19 cellular contexts compared by ENCODE assay signal in genomic region chr12:67624355-67624754, GRCh38. TPM values are rescaled to one million over a fixed set of nuclear protein-coding genes. Genes with fewer than 3 reads are reported as not detected.
DNase-seq lines count a peak whose midpoint lies in the region; ATAC-seq and TF ChIP-seq lines count a peak whose summit lies in the region.
"Had no signal": no experiment of that assay in that cellular context is flagged by ENCODE, and none has a peak within 500 bp of the region (broad histone marks: within the 10 kb centered on the region; RNA-seq: fewer than 3 reads in every experiment).

No MANE protein-coding gene starts in this region.

- DNase-seq in GM23338 (ENCODE audit: low spot score) (peak; percentile 35), OCI-LY7 (ENCODE audit: low spot score) (no peak), foreskin keratinocyte (no peak), epidermal melanocyte (ENCODE audit: insufficient read length, low spot score) (no peak), NCI-H187 treated with DMSO at 0.1 percent for 48 hours (lab: John Stamatoyannopoulos, UW) (no peak), globus pallidus (ENCODE audit: low spot score) (no peak)
- DNase-seq: C1 segment of cervical spinal cord, GM23248, KG1, MV-4-11, NCI-H1417, NCI-H1930, NCI-H2171 treated with DMSO at 0.1 percent for 48 hours, NCI-H446 treated with DMSO at 0.1 percent for 48 hours, NCI-H69 had no signal

- H3K4me3 ChIP-seq in GM23338, result no peak overlapping the region
- no peak overlapping the region for H3K4me3 ChIP-seq in OCI-LY7 (ENCODE audit: low read depth, low read length, poor library complexity, severe bottlenecking)
- H3K4me3 ChIP-seq: GM23248, SJSA1 had no signal

- H4K20me1 ChIP-seq in GM23338 (replicated peaks; ENCODE audit: insufficient read depth) (no peaks in the 10 kb centered on the region), OCI-LY7 (ENCODE audit: insufficient read depth, low read length) (no peaks in the 10 kb centered on the region)

- TF ChIP-seq CTCF in 22Rv1 (IDR thresholded peaks at IDR 0.05) (0 out of 2 replicates have a peak, but pooled peaks have one; percentile 9), GM23338 (conservative IDR thresholded peaks at IDR 0.05; ENCODE audit: low read depth in 2 of 2) (peak; percentile 43 to 74), OCI-LY7 (conservative IDR thresholded peaks at IDR 0.05; ENCODE audit: low read length) (peak; percentile 28; the same call in 1 of the 2 replicates), foreskin keratinocyte (conservative IDR thresholded peaks at IDR 0.05) (peak; percentile 18)

- H3K79me2 ChIP-seq in GM23338 (replicated peaks; ENCODE audit: insufficient read depth) (no peaks in the 10 kb centered on the region), OCI-LY7 (ENCODE audit: insufficient read depth, low read depth, low read length) (no peaks in the 10 kb centered on the region)

- no peaks in the 10 kb centered on the region for H3K9me3 ChIP-seq in OCI-LY7 (ENCODE audit: low read length)
- H3K9me3 ChIP-seq: SJSA1 had no signal

- ATAC-seq in GM23338 (no peak; the same call in 2 of the 3 replicates), foreskin keratinocyte (no peak), HG02973 (IDR thresholded peaks at IDR 0.05; ENCODE audit: unreplicated experiment) (no peak)

- H3K36me3 ChIP-seq in GM23338 (ENCODE audit: insufficient read depth) (no peaks in the 10 kb centered on the region), OCI-LY7 (ENCODE audit: insufficient read depth, low read length) (no peaks in the 10 kb centered on the region)
- H3K36me3 ChIP-seq: SJSA1 had no signal

- H3K4me1 Mint-ChIP-seq in GM23338, result peaks cover 10% of the 10 kb centered on the region

- no peaks in the 10 kb centered on the region for H3K36me3 Mint-ChIP-seq in GM23338 (ENCODE audit: low read depth)

- H3K4me1 ChIP-seq in GM23338 (ENCODE audit: insufficient read depth), result no peaks in the 10 kb centered on the region
- no peaks in the 10 kb centered on the region for H3K4me1 ChIP-seq in OCI-LY7 (ENCODE audit: insufficient read depth, low read length, poor library complexity, severe bottlenecking)
- H3K4me1 ChIP-seq in foreskin keratinocyte, result no peaks in the 10 kb centered on the region

- no peak overlapping the region for H3K4me3 Mint-ChIP-seq in GM23338
- H3K4me3 Mint-ChIP-seq: T-helper 1 cell treated with Interleukin-12 subunit alpha and Interleukin-12 subunit beta and Interleukin-4 antibody, amounts not matched to agents 30 μg/mL and 1 μg/mL, for 36 hours had no signal

- intact Hi-C loops in OCI-LY7 (cut with micrococcal nuclease; ENCODE audit: unreplicated experiment), result no loop called here

- no peaks in the 10 kb centered on the region for H3K27me3 ChIP-seq in GM23338 (ENCODE audit: insufficient read depth)
- H3K27me3 ChIP-seq in foreskin keratinocyte, result peaks cover 2% of the 10 kb centered on the region
- H3K27me3 ChIP-seq: SJSA1 had no signal

- H3K27ac ChIP-seq in 22Rv1 (no peak overlapping the region), GM23338 (ENCODE audit: low read depth) (no peak overlapping the region), OCI-LY7 (ENCODE audit: low read depth, low read length, poor library complexity, severe bottlenecking) (no peak overlapping the region), foreskin keratinocyte (no peak overlapping the region)
- H3K27ac ChIP-seq: GM23248, SJSA1 had no signal

- H3K27me3 Mint-ChIP-seq in GM23338 (ENCODE audit: insufficient read depth, low read depth, poor library complexity), result peaks cover under 1% of the 10 kb centered on the region

- H3K27ac Mint-ChIP-seq in GM23338, result no peak overlapping the region
- H3K27ac Mint-ChIP-seq: T-helper 1 cell treated with Interleukin-12 subunit alpha and Interleukin-12 subunit beta and Interleukin-4 antibody, amounts not matched to agents 30 μg/mL and 1 μg/mL, for 36 hours had no signal

- BruUV-seq in OCI-LY7 (replicated peaks; lab: Mats Ljungman, UMichigan), result no TSS peak

- CTCF ChIA-PET in OCI-LY7 (lab: Charles Lee; ENCODE audit: unreplicated experiment), result no interaction called here

- H3K9me3 Mint-ChIP-seq in GM23338, result no peaks in the 10 kb centered on the region

- H3K9me2 ChIP-seq in GM23338 (ENCODE audit: insufficient read depth) (0 out of 2 replicates have a peak, but pooled peaks cover 14% of the 10 kb centered on the region), OCI-LY7 (ENCODE audit: insufficient read depth, low read length) (no peaks in the 10 kb centered on the region)

- H3K4me2 ChIP-seq in GM23338, result no peak overlapping the region
- no peak overlapping the region for H3K4me2 ChIP-seq in OCI-LY7 (ENCODE audit: low read length)

- POLR2A ChIA-PET in OCI-LY7 (lab: Charles Lee), result no interaction called here

- H3F3A ChIP-seq in GM23338 (replicated peaks; ENCODE audit: low read depth), result no peaks in the 10 kb centered on the region

- H2AFZ ChIP-seq in GM23338, result no peak overlapping the region
- H2AFZ ChIP-seq in OCI-LY7 (ENCODE audit: low read length), result no peak overlapping the region
- H2AFZ ChIP-seq: GM23248 had no signal

TF ChIP-seq in GM23338, 12 proteins besides CTCF, POLR2A, EP300 and RAD21 (continues in another document):
- TF ChIP-seq ZNF114 (CRISPR knock-in tag; IDR thresholded peaks at IDR 0.05) (no peak), JUNB (IDR thresholded peaks at IDR 0.05; ENCODE audit: unreplicated experiment) (no peak), REST (IDR thresholded peaks at IDR 0.05; ENCODE audit: unreplicated experiment) (no peak), CREB1 (CRISPR knock-in tag; IDR thresholded peaks at IDR 0.05; ENCODE audit: low read depth) (no peak)

RNA-seq across cellular contexts. Expression of gene DYRK2, which starts 24.2 kb away (rescaled TPM):
- 30.4 and 34.1 TPM in 2 replicates for total RNA-seq in GM23338 (2014; rRNA removed; shearing (Covaris generic))
- polyA plus RNA-seq in GM23338 (2016; fragmentation: Nextera tagmentation; extraction: Ambion mirVana) (6.9 and 7.1 TPM in 2 replicates), foreskin keratinocyte (5.9 and 7.7 TPM in 2 replicates)
- 25.3 and 30.6 TPM in 2 replicates for total RNA-seq in OCI-LY7 (2014; rRNA removed; shearing (Covaris generic))
- total RNA-seq in OCI-LY7 (2022) (31.5 and 32.3 TPM in 2 replicates), foreskin keratinocyte (18.3 and 20.5 TPM in 2 replicates)
